27 cellular contexts compared by ENCODE assay signal in the genomic region with DNA sequence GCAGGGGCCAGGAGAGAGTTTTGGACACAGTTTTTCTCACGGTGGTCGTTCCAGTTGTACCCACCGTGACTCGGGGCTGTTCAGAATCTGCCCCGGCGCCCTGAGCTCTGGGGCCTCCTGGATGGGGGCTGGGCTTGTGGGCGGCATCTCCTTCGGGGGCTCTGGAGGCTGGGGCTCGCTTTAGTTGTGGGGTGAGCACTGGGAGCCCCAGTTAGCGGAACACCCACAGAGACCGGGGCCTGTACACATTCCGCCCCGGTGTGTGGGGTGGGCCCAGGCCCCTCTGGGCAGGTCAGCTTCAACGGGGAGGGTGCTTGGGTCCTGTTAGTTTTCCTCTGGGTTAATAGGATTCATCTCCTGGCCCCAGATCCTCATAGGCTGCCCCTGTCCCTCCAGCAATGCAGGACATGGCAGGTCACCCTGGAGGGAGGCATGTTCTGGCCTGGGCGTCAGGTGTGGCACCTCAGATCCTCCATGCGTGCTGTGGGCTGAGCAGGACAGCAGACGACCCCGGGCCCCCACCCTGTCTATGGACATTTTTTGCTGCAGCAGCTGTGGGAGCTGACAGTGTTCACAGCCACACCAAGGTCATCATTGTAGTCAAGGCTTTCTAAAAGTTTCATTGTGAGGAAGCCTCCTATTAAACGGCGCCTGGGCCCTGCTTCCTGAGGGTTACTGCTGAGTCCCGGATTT.
A peak's percentile ranks its signal among the peaks of the same experiment; 100 is the strongest.
DNase-seq lines count a peak whose midpoint lies in the region; ATAC-seq lines count a peak whose summit lies in the region.
"Had no signal": no experiment of that assay in that cellular context is flagged by ENCODE, and none has a peak within 500 bp of the region (broad histone marks: within the 10 kb centered on the region; RNA-seq: fewer than 3 reads in every experiment).

No MANE protein-coding gene starts in this region.

- peak overlapping the region; percentile 53 for H3K4me3 ChIP-seq in trophoblast cell (ENCODE audit: low read depth, low read length)
- H3K4me3 ChIP-seq: breast epithelium, prostate gland, transverse colon had no signal

- no peaks in the 10 kb centered on the region for H3K27me3 ChIP-seq in trophoblast cell (ENCODE audit: insufficient read depth, low read length)
- H3K27me3 ChIP-seq: breast epithelium, transverse colon had no signal

- no peaks in the 10 kb centered on the region for H3K4me1 ChIP-seq in trophoblast cell (ENCODE audit: control insufficient read depth in 1 of 2, insufficient read depth in 2 of 2, low read length in 2 of 2)
- H3K4me1 ChIP-seq: breast epithelium, prostate gland, transverse colon had no signal

- H3K27ac ChIP-seq in trophoblast cell (ENCODE audit: low read depth, low read length): no peak overlapping the region
- H3K27ac ChIP-seq: breast epithelium, epithelial cell of prostate, neutrophil, prostate gland, RWPE1, transverse colon had no signal

- no peak for DNase-seq in stimulated activated naive CD8-positive, alpha-beta T cell treated with anti-CD3 and anti-CD28 coated beads, Interleukin-15, amount 100 ng/mL, for 72 hours
- no peak for DNase-seq in stimulated activated naive CD8-positive, alpha-beta T cell treated with anti-CD3 and anti-CD28 coated beads, Interleukin-15, Interleukin-2, amounts not matched to agents 100 U/mL and 50 U/mL, for 24 hours
- DNase-seq in left cardiac atrium (peak; percentile 17), trophoblast cell (no peak), HUDEP-2 (lab: John Stamatoyannopoulos, UW; ENCODE audit: unreplicated experiment in 76 of 76) (no peak)
- DNase-seq: activated CD4-positive, alpha-beta T cell treated with anti-CD3 and anti-CD28 coated beads for 1 hour; activated gamma-delta T cell treated with Interleukin-2 at 50 U/mL for 16 hours; activated T-cell treated with anti-CD3 and anti-CD28 coated beads, Interleukin-2, amount 50 U/mL, for 1 hour; amygdala; C1 segment of cervical spinal cord; Calu3; DMS79 treated with DMSO at 0.1 percent for 48 hours; effector CD8-positive, alpha-beta T cell; kidney glomerular epithelial cell; mesendoderm; NCI-H446 treated with DMSO at 0.1 percent for 48 hours; NCI-H82; SK-N-SH; transverse colon had no signal

- no peaks in the 10 kb centered on the region for H3K4me1 Mint-ChIP-seq in stimulated activated naive CD8-positive, alpha-beta T cell treated with anti-CD3 and anti-CD28 coated beads, Interleukin-15, amount 100 ng/mL, for 72 hours

- H3K79me1 ChIP-seq in trophoblast cell (ENCODE audit: low read length): no peaks in the 10 kb centered on the region

- H3K27ac Mint-ChIP-seq in stimulated activated naive CD8-positive, alpha-beta T cell treated with anti-CD3 and anti-CD28 coated beads, Interleukin-15, amount 100 ng/mL, for 72 hours: peak overlapping the region in 1 of 2 donors; percentile 93
- H3K27ac Mint-ChIP-seq: T-helper 1 cell treated with Interleukin-12 subunit alpha and Interleukin-12 subunit beta and Interleukin-4 antibody, amounts not matched to agents 30 μg/mL and 1 μg/mL, for 36 hours had no signal

- no peak overlapping the region for H4K8ac ChIP-seq in trophoblast cell (ENCODE audit: low read depth, low read length)

- no peak overlapping the region for H2AFZ ChIP-seq in trophoblast cell (ENCODE audit: insufficient read depth, low read length, poor library complexity)

- H4K91ac ChIP-seq in trophoblast cell (ENCODE audit: low read depth, low read length): no peak overlapping the region

- H3K27me3 Mint-ChIP-seq in stimulated activated naive CD8-positive, alpha-beta T cell treated with anti-CD3 and anti-CD28 coated beads, Interleukin-15, amount 100 ng/mL, for 72 hours: peaks cover 23% of the 10 kb centered on the region

- no peak overlapping the region for H3K14ac ChIP-seq in trophoblast cell (ENCODE audit: low read length)

- peak; percentile 16 for ATAC-seq in stimulated activated naive CD8-positive, alpha-beta T cell treated with anti-CD3 and anti-CD28 coated beads, Interleukin-15, amount 100 ng/mL, for 72 hours
- ATAC-seq in stimulated activated naive CD8-positive, alpha-beta T cell treated with anti-CD3 and anti-CD28 coated beads, Interleukin-15, Interleukin-2, amounts not matched to agents 100 U/mL and 50 U/mL, for 24 hours: no peak
- ATAC-seq in left cardiac atrium (no peak), GM18907 (IDR thresholded peaks at IDR 0.05; ENCODE audit: unreplicated experiment) (no peak), GM21423 (IDR thresholded peaks at IDR 0.05; ENCODE audit: unreplicated experiment) (no peak)

- WGBS in trophoblast cell (ENCODE audit: extremely low coverage, insufficient coverage, insufficient read length): no CpG with 5 or more reads among the region's 21 CpGs

- no peak overlapping the region for H2AK5ac ChIP-seq in trophoblast cell (ENCODE audit: low read length)

- no peak overlapping the region for H3K4ac ChIP-seq in trophoblast cell (ENCODE audit: low read depth, low read length)

- no peak overlapping the region for H3K4me2 ChIP-seq in trophoblast cell (ENCODE audit: low read length)
- H3K4me2 ChIP-seq: SK-N-SH had no signal

- no peak overlapping the region for H3K18ac ChIP-seq in trophoblast cell (ENCODE audit: low read length)

- H2BK5ac ChIP-seq in trophoblast cell (ENCODE audit: low read depth, low read length, poor library complexity): no peak overlapping the region

- no peak overlapping the region for H3K9ac ChIP-seq in trophoblast cell (ENCODE audit: low read length)
- H3K9ac ChIP-seq: SK-N-SH had no signal

- intact Hi-C loops in left cardiac atrium (cut with DNase I): no loop called here

- H3K79me2 ChIP-seq in trophoblast cell (ENCODE audit: control insufficient read depth, insufficient read depth, low read length, poor library complexity): no peaks in the 10 kb centered on the region

- H2BK120ac ChIP-seq in trophoblast cell (ENCODE audit: insufficient read depth, low read length, poor library complexity): no peak overlapping the region

- H3K9me3 Mint-ChIP-seq in stimulated activated naive CD8-positive, alpha-beta T cell treated with anti-CD3 and anti-CD28 coated beads, Interleukin-15, amount 100 ng/mL, for 72 hours: peaks cover 0 to 35% of the 10 kb centered on the region in 2 donors
- H3K9me3 Mint-ChIP-seq: T-helper 1 cell treated with Interleukin-12 subunit alpha and Interleukin-12 subunit beta and Interleukin-4 antibody, amounts not matched to agents 30 μg/mL and 1 μg/mL, for 36 hours had no signal

- H2BK12ac ChIP-seq in trophoblast cell (ENCODE audit: low read length): no peak overlapping the region

- peaks cover 63% of the 10 kb centered on the region for H3K9me3 ChIP-seq in trophoblast cell (ENCODE audit: insufficient read depth, low read depth, low read length)
- H3K9me3 ChIP-seq: neutrophil, prostate gland, SK-N-SH, transverse colon had no signal

- no peak overlapping the region for H3K4me3 Mint-ChIP-seq in stimulated activated naive CD8-positive, alpha-beta T cell treated with anti-CD3 and anti-CD28 coated beads, Interleukin-15, amount 100 ng/mL, for 72 hours
- H3K4me3 Mint-ChIP-seq: T-helper 1 cell treated with Interleukin-12 subunit alpha and Interleukin-12 subunit beta and Interleukin-4 antibody, amounts not matched to agents 30 μg/mL and 1 μg/mL, for 36 hours had no signal

- no peak overlapping the region for H4K12ac ChIP-seq in trophoblast cell (ENCODE audit: low read depth, low read length)

- H3K23ac ChIP-seq in trophoblast cell (ENCODE audit: low read length): no peak overlapping the region

- H3K36me3 ChIP-seq in trophoblast cell (ENCODE audit: control insufficient read depth in 1 of 2, insufficient read depth in 2 of 2, low read length in 2 of 2): no peaks in the 10 kb centered on the region
- H3K36me3 ChIP-seq: breast epithelium, neutrophil, prostate gland, transverse colon had no signal
